Comparison of ENCODE assay signal across 29 cellular contexts in genomic region chr13:34567558-34567957, GRCh38.
"Had no signal": no experiment of that assay in that cellular context is flagged by ENCODE, and none has a peak within 500 bp of the region (broad histone marks: within the 10 kb centered on the region; RNA-seq: fewer than 3 reads in every experiment).

No MANE protein-coding gene starts in this region.

- H3K4me3 ChIP-seq: cardiac muscle cell had no signal

- H3K36me3 ChIP-seq: brain microvascular endothelial cell, cardiac muscle cell had no signal

- FAIRE-seq: astrocyte, TTC549 had no signal

- ATAC-seq: activated T-helper 17 cell treated with anti-CD3 and anti-CD28 coated beads, Interleukin-2, amount 50 U/mL, for 72 hours; Panc1; Right ventricle myocardium inferior; T-helper 17 cell had no signal

- DNase-seq: activated CD4-positive, alpha-beta memory T cell treated with anti-CD3 and anti-CD28 coated beads for 36 hours; activated CD4-positive, alpha-beta T cell treated with anti-CD3 and anti-CD28 coated beads, Interleukin-2, amount 10 ng/mL, durations not matched to agents 7 days and 5 days; activated CD4-positive, CD25-positive, alpha-beta regulatory T cell; activated CD8-positive, alpha-beta memory T cell treated with anti-CD3 and anti-CD28 coated beads for 24 hours; activated gamma-delta T cell; activated naive CD4-positive, alpha-beta T cell treated with anti-CD3 and anti-CD28 coated beads for 36 hours; activated T-cell treated with anti-CD3 and anti-CD28 coated beads for 4 hours; activated T-cell treated with anti-CD3 and anti-CD28 coated beads, Interleukin-2, amount 50 U/mL, for 48 hours; amygdala; brain microvascular endothelial cell; NCI-H1048; NCI-H1417; NCI-H1930; NCI-H2171; NCI-H2227 treated with DMSO at 0.1 percent for 48 hours; NCI-H446 treated with DMSO at 0.1 percent for 48 hours; NCI-H69; NK-92 treated with Interleukin-12 subunit alpha and Interleukin-12 subunit beta, amount 100 ng/mL, for 24 hours; OCI-M1; RPMI8226; T-helper 17 cell; T-helper 9 cell had no signal

- H3K27ac ChIP-seq: brain microvascular endothelial cell, cardiac muscle cell, VCaP had no signal

- H3K27me3 ChIP-seq: brain microvascular endothelial cell, cardiac muscle cell had no signal
